In genomic region chr9:130430734-130431535, GRCh38 we compare ENCODE assay signal across 31 cellular contexts.
"Had no signal": no experiment of that assay in that cellular context is flagged by ENCODE, and none has a peak within 500 bp of the region (broad histone marks: within the 10 kb centered on the region; RNA-seq: fewer than 3 reads in every experiment).

No MANE protein-coding gene starts in this region.

- H3K27ac ChIP-seq: adrenal gland, body of pancreas, breast epithelium, VCaP had no signal

- ATAC-seq: activated naive CD4-positive, alpha-beta T cell treated with anti-CD3 and anti-CD28 coated beads, Interleukin-2, amount 50 U/mL, for 72 hours; activated T-cell treated with anti-CD3 and anti-CD28 coated beads, Interleukin-2, amount 50 U/mL, for 4 hours; body of pancreas; Panc1 had no signal

- DNase-seq: activated B cell treated with CpG ODN at 0.5 μM for 24 hours; activated CD4-positive, alpha-beta memory T cell treated with anti-CD3 and anti-CD28 coated beads for 36 hours; activated CD4-positive, alpha-beta T cell treated with anti-CD3 and anti-CD28 coated beads for 4 hours; activated CD4-positive, alpha-beta T cell treated with anti-CD3 and anti-CD28 coated beads, Interleukin-2, amount 50 U/mL, for 1 hour; activated CD4-positive, CD25-positive, alpha-beta regulatory T cell treated with anti-CD3 and anti-CD28 coated beads, Interleukin-2, amount 50 U/mL, for 72 hours; activated CD8-positive, alpha-beta memory T cell treated with anti-CD3 and anti-CD28 coated beads, Interleukin-2, amount 50 U/mL, for 4 hours; activated gamma-delta T cell treated with Interleukin-2 at 50 U/mL for 16 hours; activated naive CD4-positive, alpha-beta T cell treated with anti-CD3 and anti-CD28 coated beads for 36 hours; activated T-cell treated with anti-CD3 and anti-CD28 coated beads for 4 hours; activated T-cell treated with anti-CD3 and anti-CD28 coated beads, Interleukin-2, amount 50 U/mL, for 4 hours; adrenal gland; body of pancreas; Kasumi-1; KG1; MG63; MV-4-11; NCI-H1092; NCI-H1436 treated with DMSO at 0.1 percent for 48 hours; NCI-H1694 treated with DMSO at 0.1 percent for 48 hours; NCI-H2029; NCI-H345; NCI-H524 treated with DMSO at 0.1 percent for 48 hours; Right ventricle myocardium superior; SW 1271; T-helper 1 cell; T-helper 2 cell; T-helper 9 cell had no signal
